1 cellular context compared by ENCODE assay signal in genomic region chr16:3276679-3277078, GRCh38.
A peak's percentile ranks its signal among the peaks of the same experiment; 100 is the strongest.
TF ChIP-seq lines count a peak whose summit lies in the region.

No MANE protein-coding gene starts in this region.

TF ChIP-seq in HepG2, 621 proteins besides CTCF, POLR2A, EP300 and RAD21:
- TF ChIP-seq ZNF121 (CRISPR knock-in tag; IDR thresholded peaks at IDR 0.05): peak; percentile 80
- no peak for TF ChIP-seq ZBTB40 (IDR thresholded peaks at IDR 0.05)
- no peak for TF ChIP-seq ZBTB40 (CRISPR knock-in tag; IDR thresholded peaks at IDR 0.05)
- TF ChIP-seq ZC3H4 (CRISPR knock-in tag; IDR thresholded peaks at IDR 0.05; ENCODE audit: borderline replicate concordance): no peak
